ENCODE assay signal across 11 cellular contexts in genomic region chr16:48537909-48538745, GRCh38.
A peak's percentile ranks its signal among the peaks of the same experiment; 100 is the strongest.
DNase-seq lines count a peak whose midpoint lies in the region; ATAC-seq and TF ChIP-seq lines count a peak whose summit lies in the region.
"Had no signal": no experiment of that assay in that cellular context is flagged by ENCODE, and none has a peak within 500 bp of the region (broad histone marks: within the 10 kb centered on the region; RNA-seq: fewer than 3 reads in every experiment).

No MANE protein-coding gene starts in this region.

- no peak overlapping the region for H2BK120ac ChIP-seq in mesenchymal stem cell (ENCODE audit: low read depth, low read length)
- H2BK120ac ChIP-seq in mesendoderm (ENCODE audit: low read depth, low read length) = no peak overlapping the region

- H2BK15ac ChIP-seq in mesenchymal stem cell (ENCODE audit: low read depth, poor library complexity, severe bottlenecking) = no peak overlapping the region
- no peak overlapping the region for H2BK15ac ChIP-seq in mesendoderm (replicated peaks; ENCODE audit: low read depth)

- H2BK5ac ChIP-seq in mesenchymal stem cell (ENCODE audit: low read depth, low read length, poor library complexity, severe bottlenecking) (no peak overlapping the region), mesendoderm (ENCODE audit: low read length) (no peak overlapping the region)

- H3K79me1 ChIP-seq in mesenchymal stem cell (replicated peaks; ENCODE audit: low read length, poor library complexity, severe bottlenecking) = peaks cover 16% of the 10 kb centered on the region
- no peaks in the 10 kb centered on the region for H3K79me1 ChIP-seq in mesendoderm (ENCODE audit: low read length)

- no peak for TF ChIP-seq CTCF in cardiac muscle cell (IDR thresholded peaks at IDR 0.05; ENCODE audit: low read depth, low read length)
- TF ChIP-seq CTCF in osteocyte (IDR thresholded peaks at IDR 0.05) = no peak
- TF ChIP-seq CTCF in uterus (IDR thresholded peaks at IDR 0.05) = no peak

- no peak overlapping the region for H3K4me3 Mint-ChIP-seq in activated naive CD4-positive, alpha-beta T cell treated with anti-CD3 and anti-CD28 coated beads for 36 hours
- H3K4me3 Mint-ChIP-seq in osteocyte (ENCODE audit: unreplicated experiment) = no peak overlapping the region

- no peaks in the 10 kb centered on the region for H3K27me3 Mint-ChIP-seq in activated naive CD4-positive, alpha-beta T cell treated with anti-CD3 and anti-CD28 coated beads for 36 hours (ENCODE audit: low read depth)
- no peaks in the 10 kb centered on the region for H3K27me3 Mint-ChIP-seq in osteocyte (ENCODE audit: unreplicated experiment)

- H2AK5ac ChIP-seq in mesenchymal stem cell (ENCODE audit: low read length, severe bottlenecking) = no peak overlapping the region
- H2AK5ac ChIP-seq in mesendoderm (ENCODE audit: low read length) = no peak overlapping the region

- H3K23ac ChIP-seq in mesenchymal stem cell (ENCODE audit: low read length in 2 of 2) = no peak overlapping the region
- no peak overlapping the region for H3K23ac ChIP-seq in mesendoderm (ENCODE audit: low read length)

- H3K4me1 ChIP-seq in cardiac muscle cell (ENCODE audit: low read depth) = peaks cover 3% of the 10 kb centered on the region
- H3K4me1 ChIP-seq in uterus = peaks cover 6 to 24% of the 10 kb centered on the region in 2 donors
- H3K4me1 ChIP-seq in mesenchymal stem cell (ENCODE audit: control insufficient read depth, insufficient read depth, low read depth, low read length) = peaks cover 25% of the 10 kb centered on the region
- H3K4me1 ChIP-seq in mesendoderm (ENCODE audit: control insufficient read depth, low read depth, low read length) = no peaks in the 10 kb centered on the region

- H3K9ac ChIP-seq in mesenchymal stem cell (ENCODE audit: low read length) (no peak overlapping the region), mesendoderm (ENCODE audit: low read length) (no peak overlapping the region)

- no peak overlapping the region for H3K18ac ChIP-seq in mesenchymal stem cell (ENCODE audit: low read depth in 1 of 2, low read length in 2 of 2)
- no peak overlapping the region for H3K18ac ChIP-seq in mesendoderm (ENCODE audit: low read length)

- no peak for DNase-seq in activated naive CD4-positive, alpha-beta T cell treated with anti-CD3 and anti-CD28 coated beads, Interleukin-2, amount 50 U/mL, for 72 hours (ENCODE audit: low spot score in 2 of 2)
- DNase-seq in activated naive CD4-positive, alpha-beta T cell treated with anti-CD3 and anti-CD28 coated beads for 36 hours = no peak
- DNase-seq in cardiac muscle cell (ENCODE audit: low read depth in 1 of 2, low spot score in 1 of 2) (peak in 1 of 2 donors; percentile 67), osteocyte (ENCODE audit: extremely low spot score, unreplicated experiment) (peak; percentile 66), uterus (peak; percentile 54 to 66), mesenchymal stem cell (no peak), mesendoderm (no peak), CD1c-positive myeloid dendritic cell (ENCODE audit: extremely low spot score) (no peak)
- DNase-seq: NCI-H774, T-helper 2 cell had no signal

- no peaks in the 10 kb centered on the region for H3K9me3 ChIP-seq in cardiac muscle cell (ENCODE audit: low read depth)
- H3K9me3 ChIP-seq in uterus = no peaks in the 10 kb centered on the region
- no peaks in the 10 kb centered on the region for H3K9me3 ChIP-seq in mesenchymal stem cell (ENCODE audit: control insufficient read depth, low read length)

- no peaks in the 10 kb centered on the region for H3K9me3 Mint-ChIP-seq in activated naive CD4-positive, alpha-beta T cell treated with anti-CD3 and anti-CD28 coated beads, Interleukin-2, amount 50 U/mL, for 72 hours
- no peaks in the 10 kb centered on the region for H3K9me3 Mint-ChIP-seq in activated naive CD4-positive, alpha-beta T cell treated with anti-CD3 and anti-CD28 coated beads for 36 hours
- H3K9me3 Mint-ChIP-seq in osteocyte (ENCODE audit: unreplicated experiment) = no peaks in the 10 kb centered on the region

- no peak overlapping the region for H3K56ac ChIP-seq in mesendoderm (ENCODE audit: low read length)

- H3K27me3 ChIP-seq in cardiac muscle cell = no peaks in the 10 kb centered on the region
- no peaks in the 10 kb centered on the region for H3K27me3 ChIP-seq in uterus
- no peaks in the 10 kb centered on the region for H3K27me3 ChIP-seq in mesenchymal stem cell (ENCODE audit: control insufficient read depth in 1 of 2, insufficient read depth in 1 of 2, low read length in 2 of 2)
- H3K27me3 ChIP-seq in mesendoderm (ENCODE audit: insufficient read depth, low read length, poor library complexity) = no peaks in the 10 kb centered on the region

- H3K27ac Mint-ChIP-seq in activated naive CD4-positive, alpha-beta T cell treated with anti-CD3 and anti-CD28 coated beads, Interleukin-2, amount 50 U/mL, for 72 hours = peak overlapping the region; percentile 77 to 89
- H3K27ac Mint-ChIP-seq in activated naive CD4-positive, alpha-beta T cell treated with anti-CD3 and anti-CD28 coated beads for 36 hours = no peak overlapping the region
- H3K27ac Mint-ChIP-seq in osteocyte (ENCODE audit: unreplicated experiment) = no peak overlapping the region

- no peak for ATAC-seq in activated naive CD4-positive, alpha-beta T cell treated with anti-CD3 and anti-CD28 coated beads, Interleukin-2, amount 50 U/mL, for 72 hours
- ATAC-seq: left colon had no signal

- 94% methylated on average over 21 of the region's 21 CpGs for WGBS in mesenchymal stem cell
- WGBS in mesendoderm (ENCODE audit: extremely low coverage, insufficient coverage, low lambda C conversion rate) = no CpG with 5 or more reads among the region's 21 CpGs

- H3K36me3 ChIP-seq in cardiac muscle cell = peaks cover 4% of the 10 kb centered on the region
- H3K36me3 ChIP-seq in uterus = no peaks in the 10 kb centered on the region
- H3K36me3 ChIP-seq in mesenchymal stem cell (ENCODE audit: control insufficient read depth in 1 of 2, insufficient read depth in 2 of 2, low read depth in 1 of 2, low read length in 2 of 2) = peaks cover 35 to 54% of the 10 kb centered on the region in 2 experiments
- H3K36me3 ChIP-seq in mesendoderm (ENCODE audit: control insufficient read depth, insufficient read depth, low read length) = peaks cover 2% of the 10 kb centered on the region

- H3K27ac ChIP-seq in cardiac muscle cell (peak overlapping the region; percentile 28), uterus (peak overlapping the region; percentile 70 to 75), mesenchymal stem cell (ENCODE audit: low read length, poor library complexity, severe bottlenecking) (no peak overlapping the region), mesendoderm (ENCODE audit: low read depth, low read length) (no peak overlapping the region)

- no peak overlapping the region for H2BK12ac ChIP-seq in mesenchymal stem cell (ENCODE audit: low read length in 2 of 2)

- no peak overlapping the region for H3K4me3 ChIP-seq in cardiac muscle cell
- no peak overlapping the region for H3K4me3 ChIP-seq in uterus
- no peak overlapping the region for H3K4me3 ChIP-seq in mesenchymal stem cell (ENCODE audit: insufficient read depth in 1 of 2, low read depth in 1 of 2, low read length in 2 of 2)
- H3K4me3 ChIP-seq in mesendoderm (ENCODE audit: low read length) = no peak overlapping the region

- H3K4me1 Mint-ChIP-seq in activated naive CD4-positive, alpha-beta T cell treated with anti-CD3 and anti-CD28 coated beads for 36 hours (ENCODE audit: low read depth) = peaks cover 17% of the 10 kb centered on the region
- peaks cover 52% of the 10 kb centered on the region for H3K4me1 Mint-ChIP-seq in osteocyte (ENCODE audit: unreplicated experiment)

- H3K14ac ChIP-seq in mesenchymal stem cell (ENCODE audit: low read length in 2 of 2) = no peak overlapping the region

- no peak overlapping the region for H4K91ac ChIP-seq in mesenchymal stem cell (ENCODE audit: low read length)

- CTCF ChIA-PET in activated naive CD4-positive, alpha-beta T cell treated with anti-CD3 and anti-CD28 coated beads for 36 hours (lab: Charles Lee) = interaction anchor here (1.1 to 1.9 kb wide), 4 partner anchors 85 to 92 kb away, joined by 4 to 15 read pairs (median 8); no protein-coding TSS in a partner anchor

- intact Hi-C loops in activated naive CD4-positive, alpha-beta T cell treated with anti-CD3 and anti-CD28 coated beads for 36 hours (cut with micrococcal nuclease) = no loop called here
- intact Hi-C loops in uterus (cut with DNase I; ENCODE audit: low total_unique reads) = no loop called here

- no peaks in the 10 kb centered on the region for H3K79me2 ChIP-seq in mesendoderm (ENCODE audit: control insufficient read depth, insufficient read depth, low read length)

- no peak for TF ChIP-seq POLR2A in uterus (IDR thresholded peaks at IDR 0.05)

- H2AFZ ChIP-seq in mesenchymal stem cell (ENCODE audit: low read depth, low read length) = no peak overlapping the region

- H3K4ac ChIP-seq in mesenchymal stem cell (ENCODE audit: low read depth in 1 of 2, low read length in 2 of 2) (no peak overlapping the region), mesendoderm (ENCODE audit: low read depth, low read length) (no peak overlapping the region)

- H3K4me2 ChIP-seq in mesenchymal stem cell (ENCODE audit: low read length, poor library complexity, severe bottlenecking) (no peak overlapping the region), mesendoderm (ENCODE audit: low read length) (no peak overlapping the region)

- H4K8ac ChIP-seq in mesenchymal stem cell (ENCODE audit: low read length) (no peak overlapping the region), mesendoderm (ENCODE audit: low read depth, low read length) (no peak overlapping the region)

- H3K36me3 Mint-ChIP-seq in activated naive CD4-positive, alpha-beta T cell treated with anti-CD3 and anti-CD28 coated beads, Interleukin-2, amount 50 U/mL, for 72 hours = no peaks in the 10 kb centered on the region
- H3K36me3 Mint-ChIP-seq in activated naive CD4-positive, alpha-beta T cell treated with anti-CD3 and anti-CD28 coated beads for 36 hours (ENCODE audit: low read depth) = peaks cover 1% of the 10 kb centered on the region
- peaks cover 14% of the 10 kb centered on the region for H3K36me3 Mint-ChIP-seq in osteocyte (ENCODE audit: unreplicated experiment)

- no peak overlapping the region for H4K5ac ChIP-seq in mesendoderm (ENCODE audit: low read length)

Comparison
In these comparisons a context has a peak if more than half of its experiments do, and no peak if none do; other contexts are left out.
1. H3K27ac Mint-ChIP-seq: peak in activated naive CD4-positive, alpha-beta T cell treated with anti-CD3 and anti-CD28 coated beads, Interleukin-2, amount 50 U/mL, for 72 hours (2 of 2); none in activated naive CD4-positive, alpha-beta T cell treated with anti-CD3 and anti-CD28 coated beads for 36 hours (single experiment) and osteocyte (single experiment).
2. DNase-seq: peak in osteocyte (single experiment) and uterus (2 of 2); none in activated naive CD4-positive, alpha-beta T cell treated with anti-CD3 and anti-CD28 coated beads, Interleukin-2, amount 50 U/mL, for 72 hours (0 of 2), activated naive CD4-positive, alpha-beta T cell treated with anti-CD3 and anti-CD28 coated beads for 36 hours (single experiment), mesenchymal stem cell (single experiment), mesendoderm (single experiment) and CD1c-positive myeloid dendritic cell (single experiment).
3. H3K27ac ChIP-seq: peak in cardiac muscle cell (single experiment) and uterus (2 of 2); none in mesenchymal stem cell (single experiment) and mesendoderm (single experiment).